Comparison of ENCODE assay signal across 10 cellular contexts in genomic region chr7:151539055-151539714, GRCh38. TPM values are rescaled to one million over a fixed set of nuclear protein-coding genes. Genes with fewer than 3 reads are reported as not detected.
DNase-seq lines count a peak whose midpoint lies in the region; ATAC-seq and TF ChIP-seq lines count a peak whose summit lies in the region.
"Had no signal": no experiment of that assay in that cellular context is flagged by ENCODE, and none has a peak within 500 bp of the region (broad histone marks: within the 10 kb centered on the region; RNA-seq: fewer than 3 reads in every experiment).

No MANE protein-coding gene starts in this region.

- H3K4me3 ChIP-seq in choroid plexus epithelial cell (ENCODE audit: low read depth, low read length) (no peak overlapping the region), neuron (ENCODE audit: low read length) (peak overlapping the region; percentile 41)
- H3K4me3 ChIP-seq: SJSA1 had no signal

- no peaks in the 10 kb centered on the region for H3K36me3 Mint-ChIP-seq in chondrocyte (ENCODE audit: low read depth)

- intact Hi-C loops in Right ventricle myocardium inferior (cut with DNase I): no loop called here
- intact Hi-C loops in cardiac septum (cut with DNase I): loop anchor here (10.0 kb wide), 1 partner anchor 164 kb away; no protein-coding TSS in a partner anchor

- no peaks in the 10 kb centered on the region for H3K36me3 ChIP-seq in neuron (ENCODE audit: insufficient read depth, low read length)
- H3K36me3 ChIP-seq: SJSA1 had no signal

- TF ChIP-seq CTCF in choroid plexus epithelial cell (conservative IDR thresholded peaks at IDR 0.05; ENCODE audit: low read depth, low read length): no peak
- TF ChIP-seq CTCF in chondrocyte (IDR thresholded peaks at IDR 0.05): no peak

- peaks cover 25% of the 10 kb centered on the region for H3K4me1 ChIP-seq in neuron (ENCODE audit: insufficient read depth, low read length)
- H3K4me1 ChIP-seq: SJSA1 had no signal

- peaks cover 3% of the 10 kb centered on the region for H3K27me3 Mint-ChIP-seq in chondrocyte (ENCODE audit: low read depth)

- peaks cover 3% of the 10 kb centered on the region for H3K9me3 Mint-ChIP-seq in chondrocyte (ENCODE audit: low read depth)

- no peaks in the 10 kb centered on the region for H3K9me3 ChIP-seq in neuron (ENCODE audit: low read length)
- H3K9me3 ChIP-seq: SJSA1 had no signal

- peaks cover 20% of the 10 kb centered on the region for H3K4me1 Mint-ChIP-seq in chondrocyte (ENCODE audit: low read depth)

- H3K27me3 ChIP-seq in neuron (ENCODE audit: insufficient read depth, low read length): no peaks in the 10 kb centered on the region
- H3K27me3 ChIP-seq: SJSA1 had no signal

- no peak overlapping the region for H3K27ac Mint-ChIP-seq in chondrocyte (ENCODE audit: unreplicated experiment)
- H3K27ac Mint-ChIP-seq: CD4-positive, CD25-positive, alpha-beta regulatory T cell had no signal

- ATAC-seq in Right ventricle myocardium inferior (peak; percentile 80), HG03196 (IDR thresholded peaks at IDR 0.05; ENCODE audit: unreplicated experiment) (no peak)

- DNase-seq in Right ventricle myocardium inferior (ENCODE audit: missing footprints) (peak; percentile 68), cardiac septum (ENCODE audit: low spot score) (no peak), NCI-H1436 treated with DMSO at 0.1 percent for 48 hours (lab: John Stamatoyannopoulos, UW) (peak; percentile 97), choroid plexus epithelial cell (ENCODE audit: low read depth) (peak; percentile 56), chondrocyte (ENCODE audit: low spot score) (no peak)
- no peak for DNase-seq in stimulated activated CD8-positive, alpha-beta memory T cell treated with anti-CD3 and anti-CD28 coated beads, Interleukin-4, amount 100 ng/mL, for 48 hours
- DNase-seq: CD4-positive, CD25-positive, alpha-beta regulatory T cell had no signal

- H3K4me3 Mint-ChIP-seq in chondrocyte (ENCODE audit: unreplicated experiment): no peak overlapping the region
- H3K4me3 Mint-ChIP-seq: CD4-positive, CD25-positive, alpha-beta regulatory T cell had no signal

- H2AFZ ChIP-seq in neuron (ENCODE audit: low read depth, low read length): peak overlapping the region; percentile 47

RNA-seq across cellular contexts. Expression of gene RHEB, which starts 19.5 kb away (rescaled TPM):
- 135 TPM for total RNA-seq in Right ventricle myocardium inferior
- 113 TPM for total RNA-seq in cardiac septum
- 111 to 126 TPM (median 123 TPM) in 3 replicates for total RNA-seq in chondrocyte

Comparison
In these comparisons a context has a peak if more than half of its experiments do, and no peak if none do; other contexts are left out.
1. DNase-seq: peak in Right ventricle myocardium inferior (single experiment), NCI-H1436 treated with DMSO at 0.1 percent for 48 hours (single experiment) and choroid plexus epithelial cell (single experiment); none in cardiac septum (single experiment), chondrocyte (single experiment) and stimulated activated CD8-positive, alpha-beta memory T cell treated with anti-CD3 and anti-CD28 coated beads, Interleukin-4, amount 100 ng/mL, for 48 hours (single experiment).